In genomic region chr5:14190194-14191164, GRCh38 we compare ENCODE assay signal across 9 cellular contexts. TPM values are rescaled to one million over a fixed set of nuclear protein-coding genes. Genes with fewer than 3 reads are reported as not detected.
DNase-seq lines count a peak whose midpoint lies in the region; ATAC-seq and TF ChIP-seq lines count a peak whose summit lies in the region.
"Had no signal": no experiment of that assay in that cellular context is flagged by ENCODE, and none has a peak within 500 bp of the region (broad histone marks: within the 10 kb centered on the region; RNA-seq: fewer than 3 reads in every experiment).

No MANE protein-coding gene starts in this region.

- intact Hi-C loops in esophagus muscularis mucosa (cut with DNase I): no loop called here

- ATAC-seq in GM18873 (IDR thresholded peaks at IDR 0.05; ENCODE audit: low FRiP score, unreplicated experiment): no peak

- TF ChIP-seq POLR2A in esophagus muscularis mucosa (IDR thresholded peaks at IDR 0.05; ENCODE audit: low read depth): no peak

- H3K4me1 ChIP-seq in esophagus muscularis mucosa (peaks cover 57 to 100% (median 97%) of the 10 kb centered on the region in 4 donors), osteoblast (ENCODE audit: insufficient read depth, low read length) (peaks cover 86% of the 10 kb centered on the region)

- H3K36me3 ChIP-seq in esophagus muscularis mucosa (no peaks in the 10 kb centered on the region), osteoblast (ENCODE audit: insufficient read depth, low read length) (no peaks in the 10 kb centered on the region)
- H3K36me3 ChIP-seq: WERI-Rb-1 had no signal

- H2AFZ ChIP-seq in osteoblast (ENCODE audit: low read length): no peak overlapping the region

- H3K27ac ChIP-seq in esophagus muscularis mucosa (replicated peaks in 1 of 4) (peak overlapping the region; percentile 89 to 92 (median 90)), osteoblast (ENCODE audit: low read depth, low read length) (peak overlapping the region; percentile 93)
- H3K27ac ChIP-seq: WERI-Rb-1 had no signal

- H3K9me3 ChIP-seq in esophagus muscularis mucosa (no peaks in the 10 kb centered on the region), osteoblast (ENCODE audit: low read depth, low read length) (no peaks in the 10 kb centered on the region)

- H3K79me2 ChIP-seq in osteoblast (ENCODE audit: insufficient read depth, low read length): peaks cover 85% of the 10 kb centered on the region

- DNase-seq in EH (ENCODE audit: low read depth) (peak; percentile 100), OCI-M1 (lab: John Stamatoyannopoulos, UW) (peak; percentile 3), esophagus muscularis mucosa (ENCODE audit: extremely low spot score) (no peak), osteoblast (ENCODE audit: insufficient read length, low spot score, missing footprints) (no peak), NCI-H526 treated with DMSO at 0.1 percent for 48 hours (lab: John Stamatoyannopoulos, UW) (no peak), middle frontal gyrus (ENCODE audit: extremely low spot score, low spot score) (no peak)
- DNase-seq in stimulated activated naive CD4-positive, alpha-beta T cell (lab: John Stamatoyannopoulos, UW): no peak
- DNase-seq: WERI-Rb-1 had no signal

- TF ChIP-seq CTCF in esophagus muscularis mucosa (IDR thresholded peaks at IDR 0.05): no peak
- TF ChIP-seq CTCF in osteoblast (IDR thresholded peaks at IDR 0.05; ENCODE audit: extremely low read depth, low read depth, low read length): no peak

- WGBS in esophagus muscularis mucosa: 34% methylated on average over 13 of the region's 13 CpGs

- peak overlapping the region; percentile 59 for H3K4me2 ChIP-seq in osteoblast (ENCODE audit: insufficient read depth, low read length)

- peaks cover 6% of the 10 kb centered on the region for H4K20me1 ChIP-seq in osteoblast (ENCODE audit: insufficient read depth, low read length)

- TF ChIP-seq EP300 in esophagus muscularis mucosa (IDR thresholded peaks at IDR 0.05): no peak

- H3K27me3 ChIP-seq in esophagus muscularis mucosa: no peaks in the 10 kb centered on the region
- H3K27me3 ChIP-seq in osteoblast (ENCODE audit: insufficient read depth, low read length): no peaks in the 10 kb centered on the region

- H3K4me3 ChIP-seq in esophagus muscularis mucosa: peak overlapping the region in 3 of 4 donors; percentile 11 to 28 (median 21)
- no peak overlapping the region for H3K4me3 ChIP-seq in osteoblast (ENCODE audit: insufficient read depth, low read length)

RNA-seq across cellular contexts. Expression of gene TRIO, which starts 47.3 kb away (rescaled TPM):
- total RNA-seq in esophagus muscularis mucosa: 100 to 1,000 TPM; 112 to 155 (median 145) TPM
- total RNA-seq in osteoblast: 246 and 274 TPM in 2 replicates

Comparison
In these comparisons a context has a peak if more than half of its experiments do, and no peak if none do; other contexts are left out.
1. DNase-seq: peak in EH (single experiment) and OCI-M1 (single experiment); none in esophagus muscularis mucosa (single experiment), osteoblast (single experiment), NCI-H526 treated with DMSO at 0.1 percent for 48 hours (single experiment), middle frontal gyrus (single experiment) and stimulated activated naive CD4-positive, alpha-beta T cell (0 of 6).